Comparison of ENCODE assay signal across 29 cellular contexts in genomic region chr12:22056607-22057006, GRCh38.
"Had no signal": no experiment of that assay in that cellular context is flagged by ENCODE, and none has a peak within 500 bp of the region (broad histone marks: within the 10 kb centered on the region; RNA-seq: fewer than 3 reads in every experiment).

No MANE protein-coding gene starts in this region.

- H3K36me3 ChIP-seq: neural progenitor cell, ovary, prostate gland, uterus had no signal

- H3K4me3 ChIP-seq: heart right ventricle, left lung, lower lobe of right lung, neural progenitor cell, ovary, prostate gland, smooth muscle cell, tibial nerve, uterus had no signal

- FAIRE-seq: keratinocyte had no signal

- H3K27ac ChIP-seq: heart right ventricle, left lung, lower lobe of right lung, neural progenitor cell, neutrophil, ovary, prostate gland, tibial nerve, uterus had no signal

- ATAC-seq: heart right ventricle; left cardiac atrium; left lung; lower lobe of right lung; natural killer cell; right cardiac atrium; stimulated activated memory B cell treated with anti-CD40 and anti-IgM and Interleukin-4, amounts not matched to agents 10 μg/mL and 1 μg/mL and 100 μg/mL, for 72 hours; stimulated activated naive CD8-positive, alpha-beta T cell treated with anti-CD3 and anti-CD28 coated beads, Interleukin-15, amount 100 ng/mL, for 72 hours had no signal

- DNase-seq: heart right ventricle; hippocampal formation; kidney glomerular epithelial cell; left cardiac atrium; left lung; lower lobe of right lung; mammary epithelial cell; mesenchymal stem cell; natural killer cell; nephron progenitor cell; ovary; posterior cingulate gyrus; retina; right cardiac atrium; stimulated activated CD4-positive, alpha-beta T cell treated with anti-CD3 and anti-CD28 coated beads, Interleukin-1b, Interleukin-23, amount 100 ng/mL, for 48 hours; stimulated activated CD4-positive, alpha-beta T cell treated with anti-CD3 and anti-CD28 coated beads, Interleukin-2, amount 100 ng/mL, for 48 hours; stimulated activated CD4-positive, alpha-beta T cell treated with anti-CD3 and anti-CD28 coated beads, Interleukin-4, amount 100 ng/mL, for 4 hours; stimulated activated CD8-positive, alpha-beta memory T cell treated with anti-CD3 and anti-CD28 coated beads, Interleukin-4, amount 100 ng/mL, for 48 hours; stimulated activated naive CD4-positive, alpha-beta T cell treated with Interleukin-2 at 50 U/mL for 16 hours; stimulated activated naive CD8-positive, alpha-beta T cell treated with anti-CD3 and anti-CD28 coated beads, Interleukin-15, amount 100 ng/mL, for 72 hours; substantia nigra; uterus had no signal

- H3K4me2 ChIP-seq: neural progenitor cell, smooth muscle cell had no signal

- H3K4me1 ChIP-seq: left lung, lower lobe of right lung, neural progenitor cell, prostate gland, uterus had no signal

- H3K27me3 ChIP-seq: heart right ventricle, left lung, neural progenitor cell, neutrophil, ovary, tibial nerve, uterus had no signal

- H3K9me3 ChIP-seq: heart right ventricle, left lung, lower lobe of right lung, neutrophil, ovary, prostate gland, tibial nerve, uterus had no signal

- H2AFZ ChIP-seq: neural progenitor cell had no signal

- H3K9ac ChIP-seq: neural progenitor cell had no signal
